22 cellular contexts compared by ENCODE assay signal in the genomic region with DNA sequence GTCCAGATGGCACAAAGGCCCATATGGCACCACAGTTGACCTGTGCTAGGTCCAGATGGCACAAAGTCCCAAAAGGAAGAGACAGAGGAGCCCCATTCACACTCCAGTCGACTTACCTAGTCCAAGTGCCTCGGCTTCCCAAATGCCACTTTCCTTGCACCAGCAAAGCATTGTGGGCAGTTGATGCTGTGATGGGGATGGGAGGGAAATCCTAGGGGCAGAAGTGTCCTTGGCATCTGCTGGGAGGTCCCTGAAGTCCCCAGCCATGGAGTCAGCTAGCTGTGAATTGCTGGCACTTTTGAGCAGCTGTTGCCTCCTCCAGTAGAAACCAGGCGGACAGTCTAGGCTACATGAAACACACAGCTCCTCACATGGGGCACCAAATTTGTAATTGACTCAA.
"Had no signal": no experiment of that assay in that cellular context is flagged by ENCODE, and none has a peak within 500 bp of the region (broad histone marks: within the 10 kb centered on the region; RNA-seq: fewer than 3 reads in every experiment).

No MANE protein-coding gene starts in this region.

- H3K4me1 ChIP-seq: pancreas, tibial nerve, upper lobe of left lung had no signal

- H3K4me3 ChIP-seq: coronary artery, hepatocyte, lung, pancreas, right atrium auricular region, thoracic aorta, tibial nerve, upper lobe of left lung had no signal

- H3K36me3 Mint-ChIP-seq: memory B cell; natural killer cell; stimulated activated effector memory CD8-positive, alpha-beta T cell treated with anti-CD3 and anti-CD28 coated beads, Interleukin-12 subunit alpha, Interleukin-12 subunit beta, amount 100 ng/mL, for 72 hours had no signal

- H3K9me3 Mint-ChIP-seq: effector memory CD8-positive, alpha-beta T cell; memory B cell; natural killer cell; stimulated activated effector memory CD8-positive, alpha-beta T cell treated with anti-CD3 and anti-CD28 coated beads, Interleukin-12 subunit alpha, Interleukin-12 subunit beta, amount 100 ng/mL, for 72 hours had no signal

- H3K27ac Mint-ChIP-seq: effector memory CD8-positive, alpha-beta T cell; memory B cell; natural killer cell; stimulated activated effector memory CD8-positive, alpha-beta T cell treated with anti-CD3 and anti-CD28 coated beads, Interleukin-12 subunit alpha, Interleukin-12 subunit beta, amount 100 ng/mL, for 72 hours had no signal

- H3K36me3 ChIP-seq: pancreas, right atrium auricular region, thoracic aorta, tibial nerve, upper lobe of left lung had no signal

- ATAC-seq: effector memory CD8-positive, alpha-beta T cell; left lobe of liver; natural killer cell; pancreas; sciatic nerve; stimulated activated effector memory CD8-positive, alpha-beta T cell treated with anti-CD3 and anti-CD28 coated beads, Interleukin-12 subunit alpha, Interleukin-12 subunit beta, amount 100 ng/mL, for 72 hours had no signal

- H3K4me1 Mint-ChIP-seq: memory B cell; natural killer cell; stimulated activated effector memory CD8-positive, alpha-beta T cell treated with anti-CD3 and anti-CD28 coated beads, Interleukin-12 subunit alpha, Interleukin-12 subunit beta, amount 100 ng/mL, for 72 hours had no signal

- DNase-seq: dermis blood vessel endothelial cell; effector memory CD8-positive, alpha-beta T cell; erythroblast; head of caudate nucleus; kidney; natural killer cell; occipital lobe; pancreas; stimulated activated CD4-positive, alpha-beta T cell treated with anti-CD3 and anti-CD28 coated beads, Interleukin-2, amount 100 ng/mL, for 24 hours; stimulated activated CD4-positive, alpha-beta T cell treated with anti-CD3 and anti-CD28 coated beads, Interleukin-4, amount 100 ng/mL, for 24 hours; stimulated activated naive CD4-positive, alpha-beta T cell treated with Interleukin-2 at 50 U/mL for 16 hours; upper lobe of left lung had no signal

- H3K4me3 Mint-ChIP-seq: effector memory CD8-positive, alpha-beta T cell; memory B cell; natural killer cell; stimulated activated effector memory CD8-positive, alpha-beta T cell treated with anti-CD3 and anti-CD28 coated beads, Interleukin-12 subunit alpha, Interleukin-12 subunit beta, amount 100 ng/mL, for 72 hours had no signal

- H3K9me3 ChIP-seq: pancreas, right atrium auricular region, thoracic aorta, tibial nerve, upper lobe of left lung had no signal

- H3K27ac ChIP-seq: coronary artery, hepatocyte, pancreas, right atrium auricular region, thoracic aorta, tibial nerve, upper lobe of left lung had no signal

- H3K27me3 ChIP-seq: hepatocyte, pancreas, right atrium auricular region, tibial nerve, upper lobe of left lung had no signal
